ENCODE assay signal across 8 cellular contexts in genomic region chr12:6062427-6063378, GRCh38.
A peak's percentile ranks its signal among the peaks of the same experiment; 100 is the strongest.
DNase-seq lines count a peak whose midpoint lies in the region; ATAC-seq and TF ChIP-seq lines count a peak whose summit lies in the region.

No MANE protein-coding gene starts in this region.

- TF ChIP-seq CTCF in VCaP (conservative IDR thresholded peaks at IDR 0.05), result peak; percentile 97
- peak; percentile 99 for TF ChIP-seq CTCF in cardiac fibroblast (IDR thresholded peaks at IDR 0.05; ENCODE audit: low read depth, low read length)

- DNase-seq in GM03348 (ENCODE audit: low spot score) (peak; percentile 87), Karpas-422 (peak; percentile 74), cardiac fibroblast (ENCODE audit: low read depth in 2 of 2) (peak; percentile 61 to 62), kidney tubule cell (ENCODE audit: low spot score) (peak; percentile 56)
- peak; percentile 33 to 51 for DNase-seq in stimulated activated CD4-positive, alpha-beta T cell treated with anti-CD3 and anti-CD28 coated beads, Interleukin-4, amount 100 ng/mL, for 48 hours (ENCODE audit: low read depth in 2 of 2)

- H3K9me3 ChIP-seq in Karpas-422 (ENCODE audit: low read length), result no peaks in the 10 kb centered on the region

- H3K4me3 ChIP-seq in Karpas-422 (ENCODE audit: low read length) (no peak overlapping the region), cardiac fibroblast (replicated peaks in 1 of 2; ENCODE audit: low read depth in 2 of 2, low read length in 2 of 2) (no peak overlapping the region)

- H3K4me1 ChIP-seq in Karpas-422 (ENCODE audit: low read length), result no peaks in the 10 kb centered on the region

- H2AFZ ChIP-seq in Karpas-422 (ENCODE audit: low read length), result no peak overlapping the region

- H3K27ac ChIP-seq in Karpas-422 (ENCODE audit: low read length) (no peak overlapping the region), VCaP (no peak overlapping the region)

- H3K36me3 ChIP-seq in Karpas-422 (ENCODE audit: insufficient read depth, low read length), result no peaks in the 10 kb centered on the region

- no peaks in the 10 kb centered on the region for H3K27me3 ChIP-seq in Karpas-422 (ENCODE audit: low read length)

- H4K20me1 ChIP-seq in Karpas-422 (ENCODE audit: insufficient read depth, low read depth, low read length), result no peaks in the 10 kb centered on the region

- no peak overlapping the region for H3K9ac ChIP-seq in Karpas-422 (ENCODE audit: low read length)

- TF ChIP-seq POLR2A in GM18505 (IDR thresholded peaks at IDR 0.05; ENCODE audit: borderline replicate concordance, extremely low read depth, insufficient read depth, insufficient read length), result no peak

- H3K79me2 ChIP-seq in Karpas-422 (ENCODE audit: low read length), result no peaks in the 10 kb centered on the region

- no peaks in the 10 kb centered on the region for H3K9me2 ChIP-seq in Karpas-422 (replicated peaks; ENCODE audit: insufficient read depth, low read length)

- H3K4me2 ChIP-seq in Karpas-422 (ENCODE audit: low read depth, low read length, poor library complexity, severe bottlenecking), result no peak overlapping the region

- ATAC-seq in GM18505 (IDR thresholded peaks at IDR 0.05; ENCODE audit: unreplicated experiment) (no peak), HG02610 (IDR thresholded peaks at IDR 0.05; ENCODE audit: unreplicated experiment) (no peak)
